1 cellular context compared by ENCODE assay signal in the genomic region with DNA sequence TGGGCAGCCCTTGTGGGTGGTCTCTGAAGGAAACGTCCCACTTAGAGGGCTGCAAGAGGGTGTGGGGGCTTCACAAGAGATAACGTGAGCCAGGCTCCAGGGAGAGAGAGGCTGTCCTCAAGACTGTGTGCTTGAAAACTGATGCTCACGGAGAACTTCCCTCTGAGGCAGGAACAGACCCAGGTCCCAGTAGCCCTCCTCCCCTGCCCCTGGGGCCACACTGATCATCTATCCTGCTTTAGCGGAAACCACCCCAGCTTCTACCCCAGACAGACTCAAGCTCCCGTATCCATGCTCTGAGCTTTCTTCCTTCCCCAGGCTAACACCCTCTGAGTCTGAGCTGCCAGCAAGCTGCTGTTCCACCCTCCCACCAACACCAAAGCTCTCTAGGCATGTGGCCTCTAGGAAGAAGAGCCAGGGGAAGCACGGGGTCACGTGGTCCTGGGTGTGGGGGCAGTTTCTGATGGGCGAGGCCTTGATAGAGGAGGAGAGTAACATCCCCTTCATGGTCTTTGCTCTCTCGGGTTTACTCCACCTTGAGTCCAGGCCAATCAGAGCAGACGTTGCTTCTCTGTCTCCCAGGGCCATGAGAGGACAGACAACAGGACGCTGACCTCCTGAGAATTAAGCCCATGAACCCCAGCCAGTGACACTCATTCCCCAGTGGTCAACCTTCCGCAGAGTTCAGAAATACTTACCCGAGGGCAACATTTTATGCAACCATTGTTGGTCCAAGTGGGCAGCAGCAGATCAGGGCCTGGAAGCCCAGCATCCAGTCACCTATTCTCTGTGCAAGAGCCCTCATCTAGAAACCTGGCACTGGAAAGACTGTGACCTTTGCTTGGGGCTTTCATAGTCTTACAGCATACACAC.
TF ChIP-seq lines count a peak whose summit lies in the region.

No MANE protein-coding gene starts in this region.

TF ChIP-seq in HepG2, 621 proteins besides CTCF, POLR2A, EP300 and RAD21 (continued from another document and continues in another):
- TF ChIP-seq, protein P1, sequence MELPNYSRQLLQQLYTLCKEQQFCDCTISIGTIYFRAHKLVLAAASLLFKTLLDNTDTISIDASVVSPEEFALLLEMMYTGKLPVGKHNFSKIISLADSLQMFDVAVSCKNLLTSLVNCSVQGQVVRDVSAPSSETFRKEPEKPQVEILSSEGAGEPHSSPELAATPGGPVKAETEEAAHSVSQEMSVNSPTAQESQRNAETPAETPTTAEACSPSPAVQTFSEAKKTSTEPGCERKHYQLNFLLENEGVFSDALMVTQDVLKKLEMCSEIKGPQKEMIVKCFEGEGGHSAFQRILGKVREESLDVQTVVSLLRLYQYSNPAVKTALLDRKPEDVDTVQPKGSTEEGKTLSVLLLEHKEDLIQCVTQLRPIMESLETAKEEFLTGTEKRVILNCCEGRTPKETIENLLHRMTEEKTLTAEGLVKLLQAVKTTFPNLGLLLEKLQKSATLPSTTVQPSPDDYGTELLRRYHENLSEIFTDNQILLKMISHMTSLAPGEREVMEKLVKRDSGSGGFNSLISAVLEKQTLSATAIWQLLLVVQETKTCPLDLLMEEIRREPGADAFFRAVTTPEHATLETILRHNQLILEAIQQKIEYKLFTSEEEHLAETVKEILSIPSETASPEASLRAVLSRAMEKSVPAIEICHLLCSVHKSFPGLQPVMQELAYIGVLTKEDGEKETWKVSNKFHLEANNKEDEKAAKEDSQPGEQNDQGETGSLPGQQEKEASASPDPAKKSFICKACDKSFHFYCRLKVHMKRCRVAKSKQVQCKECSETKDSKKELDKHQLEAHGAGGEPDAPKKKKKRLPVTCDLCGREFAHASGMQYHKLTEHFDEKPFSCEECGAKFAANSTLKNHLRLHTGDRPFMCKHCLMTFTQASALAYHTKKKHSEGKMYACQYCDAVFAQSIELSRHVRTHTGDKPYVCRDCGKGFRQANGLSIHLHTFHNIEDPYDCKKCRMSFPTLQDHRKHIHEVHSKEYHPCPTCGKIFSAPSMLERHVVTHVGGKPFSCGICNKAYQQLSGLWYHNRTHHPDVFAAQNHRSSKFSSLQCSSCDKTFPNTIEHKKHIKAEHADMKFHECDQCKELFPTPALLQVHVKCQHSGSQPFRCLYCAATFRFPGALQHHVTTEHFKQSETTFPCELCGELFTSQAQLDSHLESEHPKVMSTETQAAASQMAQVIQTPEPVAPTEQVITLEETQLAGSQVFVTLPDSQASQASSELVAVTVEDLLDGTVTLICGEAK (IDR thresholded peaks at IDR 0.05), result no peak
- TF ChIP-seq, protein P1 (CRISPR knock-in tag; IDR thresholded peaks at IDR 0.05), result no peak
- TF ChIP-seq ZNF569 (CRISPR knock-in tag; IDR thresholded peaks at IDR 0.05; ENCODE audit: borderline replicate concordance) (peak; percentile 88; the same call in 1 of the 2 replicates), POLR2AphosphoS2 (IDR thresholded peaks at IDR 0.05; ENCODE audit: low read depth, low read length) (peak; percentile 85), CEBPB (IDR thresholded peaks at IDR 0.05; ENCODE audit: borderline replicate concordance, low read depth, low read length) (peak; percentile 64), NFYC (CRISPR knock-in tag; IDR thresholded peaks at IDR 0.05) (peak; percentile 91), MTF2 (CRISPR knock-in tag; IDR thresholded peaks at IDR 0.05; ENCODE audit: borderline replicate concordance) (no peak), MZF1 (CRISPR knock-in tag; IDR thresholded peaks at IDR 0.05; ENCODE audit: borderline replicate concordance) (peak; percentile 82; the same call in 1 of the 2 replicates), REL (CRISPR knock-in tag; conservative IDR thresholded peaks at IDR 0.05) (no peak), DR1 (CRISPR knock-in tag; IDR thresholded peaks at IDR 0.05) (peak; percentile 79; the same call in 1 of the 2 replicates), TGIF2 (CRISPR knock-in tag; IDR thresholded peaks at IDR 0.05) (peak; percentile 98), RNF2 (conservative IDR thresholded peaks at IDR 0.05; ENCODE audit: low read depth) (0 out of 2 replicates have a peak, but pooled peaks have one; percentile 55), ZNF274 (CRISPR knock-in tag; IDR thresholded peaks at IDR 0.05) (peak; percentile 99), ZNF557 (CRISPR knock-in tag; IDR thresholded peaks at IDR 0.05) (peak; percentile 99), KLF15 (CRISPR knock-in tag; IDR thresholded peaks at IDR 0.05; ENCODE audit: borderline replicate concordance) (peak; percentile 94), BRCA1 (CRISPR knock-in tag; IDR thresholded peaks at IDR 0.05) (peak; percentile 96), GZF1 (CRISPR knock-in tag; IDR thresholded peaks at IDR 0.05) (peak; percentile 95), ZNF251 (CRISPR knock-in tag; IDR thresholded peaks at IDR 0.05) (peak; percentile 97), MIXL1 (CRISPR knock-in tag; IDR thresholded peaks at IDR 0.05) (peak; percentile 97), ZNF296 (CRISPR knock-in tag; conservative IDR thresholded peaks at IDR 0.05) (no peak), MAFK (conservative IDR thresholded peaks at IDR 0.05 in 1 of 2, IDR thresholded peaks at IDR 0.05 in 1 of 2; ENCODE audit: low read length in 2 of 2) (no peak), ASH2L (IDR thresholded peaks at IDR 0.05; ENCODE audit: insufficient read length, low read depth, low read length) (peak; percentile 74), FOSL1 (CRISPR knock-in tag; IDR thresholded peaks at IDR 0.05; ENCODE audit: borderline replicate concordance) (no peak), JUN (CRISPR knock-in tag; IDR thresholded peaks at IDR 0.05) (peak; percentile 85), ZNF550 (CRISPR knock-in tag; IDR thresholded peaks at IDR 0.05; ENCODE audit: borderline replicate concordance) (peak; percentile 89; the same call in 1 of the 2 replicates), ISX (CRISPR knock-in tag; conservative IDR thresholded peaks at IDR 0.05) (no peak)
- TF ChIP-seq, protein P2, sequence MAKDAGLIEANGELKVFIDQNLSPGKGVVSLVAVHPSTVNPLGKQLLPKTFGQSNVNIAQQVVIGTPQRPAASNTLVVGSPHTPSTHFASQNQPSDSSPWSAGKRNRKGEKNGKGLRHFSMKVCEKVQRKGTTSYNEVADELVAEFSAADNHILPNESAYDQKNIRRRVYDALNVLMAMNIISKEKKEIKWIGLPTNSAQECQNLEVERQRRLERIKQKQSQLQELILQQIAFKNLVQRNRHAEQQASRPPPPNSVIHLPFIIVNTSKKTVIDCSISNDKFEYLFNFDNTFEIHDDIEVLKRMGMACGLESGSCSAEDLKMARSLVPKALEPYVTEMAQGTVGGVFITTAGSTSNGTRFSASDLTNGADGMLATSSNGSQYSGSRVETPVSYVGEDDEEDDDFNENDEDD (CRISPR knock-in tag; IDR thresholded peaks at IDR 0.05; ENCODE audit: borderline replicate concordance), result peak; percentile 98
- TF ChIP-seq, protein P3, sequence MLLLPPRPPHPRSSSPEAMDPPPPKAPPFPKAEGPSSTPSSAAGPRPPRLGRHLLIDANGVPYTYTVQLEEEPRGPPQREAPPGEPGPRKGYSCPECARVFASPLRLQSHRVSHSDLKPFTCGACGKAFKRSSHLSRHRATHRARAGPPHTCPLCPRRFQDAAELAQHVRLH (CRISPR knock-in tag; IDR thresholded peaks at IDR 0.05; ENCODE audit: borderline replicate concordance, low read depth), result peak; percentile 100; the same call in 1 of the 2 replicates
- TF ChIP-seq, protein P4, sequence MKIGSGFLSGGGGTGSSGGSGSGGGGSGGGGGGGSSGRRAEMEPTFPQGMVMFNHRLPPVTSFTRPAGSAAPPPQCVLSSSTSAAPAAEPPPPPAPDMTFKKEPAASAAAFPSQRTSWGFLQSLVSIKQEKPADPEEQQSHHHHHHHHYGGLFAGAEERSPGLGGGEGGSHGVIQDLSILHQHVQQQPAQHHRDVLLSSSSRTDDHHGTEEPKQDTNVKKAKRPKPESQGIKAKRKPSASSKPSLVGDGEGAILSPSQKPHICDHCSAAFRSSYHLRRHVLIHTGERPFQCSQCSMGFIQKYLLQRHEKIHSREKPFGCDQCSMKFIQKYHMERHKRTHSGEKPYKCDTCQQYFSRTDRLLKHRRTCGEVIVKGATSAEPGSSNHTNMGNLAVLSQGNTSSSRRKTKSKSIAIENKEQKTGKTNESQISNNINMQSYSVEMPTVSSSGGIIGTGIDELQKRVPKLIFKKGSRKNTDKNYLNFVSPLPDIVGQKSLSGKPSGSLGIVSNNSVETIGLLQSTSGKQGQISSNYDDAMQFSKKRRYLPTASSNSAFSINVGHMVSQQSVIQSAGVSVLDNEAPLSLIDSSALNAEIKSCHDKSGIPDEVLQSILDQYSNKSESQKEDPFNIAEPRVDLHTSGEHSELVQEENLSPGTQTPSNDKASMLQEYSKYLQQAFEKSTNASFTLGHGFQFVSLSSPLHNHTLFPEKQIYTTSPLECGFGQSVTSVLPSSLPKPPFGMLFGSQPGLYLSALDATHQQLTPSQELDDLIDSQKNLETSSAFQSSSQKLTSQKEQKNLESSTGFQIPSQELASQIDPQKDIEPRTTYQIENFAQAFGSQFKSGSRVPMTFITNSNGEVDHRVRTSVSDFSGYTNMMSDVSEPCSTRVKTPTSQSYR (CRISPR knock-in tag; IDR thresholded peaks at IDR 0.05; ENCODE audit: borderline replicate concordance), result peak; percentile 96
- TF ChIP-seq, protein P5, sequence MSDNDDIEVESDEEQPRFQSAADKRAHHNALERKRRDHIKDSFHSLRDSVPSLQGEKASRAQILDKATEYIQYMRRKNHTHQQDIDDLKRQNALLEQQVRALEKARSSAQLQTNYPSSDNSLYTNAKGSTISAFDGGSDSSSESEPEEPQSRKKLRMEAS (IDR thresholded peaks at IDR 0.05), result no peak
- TF ChIP-seq, protein P6, sequence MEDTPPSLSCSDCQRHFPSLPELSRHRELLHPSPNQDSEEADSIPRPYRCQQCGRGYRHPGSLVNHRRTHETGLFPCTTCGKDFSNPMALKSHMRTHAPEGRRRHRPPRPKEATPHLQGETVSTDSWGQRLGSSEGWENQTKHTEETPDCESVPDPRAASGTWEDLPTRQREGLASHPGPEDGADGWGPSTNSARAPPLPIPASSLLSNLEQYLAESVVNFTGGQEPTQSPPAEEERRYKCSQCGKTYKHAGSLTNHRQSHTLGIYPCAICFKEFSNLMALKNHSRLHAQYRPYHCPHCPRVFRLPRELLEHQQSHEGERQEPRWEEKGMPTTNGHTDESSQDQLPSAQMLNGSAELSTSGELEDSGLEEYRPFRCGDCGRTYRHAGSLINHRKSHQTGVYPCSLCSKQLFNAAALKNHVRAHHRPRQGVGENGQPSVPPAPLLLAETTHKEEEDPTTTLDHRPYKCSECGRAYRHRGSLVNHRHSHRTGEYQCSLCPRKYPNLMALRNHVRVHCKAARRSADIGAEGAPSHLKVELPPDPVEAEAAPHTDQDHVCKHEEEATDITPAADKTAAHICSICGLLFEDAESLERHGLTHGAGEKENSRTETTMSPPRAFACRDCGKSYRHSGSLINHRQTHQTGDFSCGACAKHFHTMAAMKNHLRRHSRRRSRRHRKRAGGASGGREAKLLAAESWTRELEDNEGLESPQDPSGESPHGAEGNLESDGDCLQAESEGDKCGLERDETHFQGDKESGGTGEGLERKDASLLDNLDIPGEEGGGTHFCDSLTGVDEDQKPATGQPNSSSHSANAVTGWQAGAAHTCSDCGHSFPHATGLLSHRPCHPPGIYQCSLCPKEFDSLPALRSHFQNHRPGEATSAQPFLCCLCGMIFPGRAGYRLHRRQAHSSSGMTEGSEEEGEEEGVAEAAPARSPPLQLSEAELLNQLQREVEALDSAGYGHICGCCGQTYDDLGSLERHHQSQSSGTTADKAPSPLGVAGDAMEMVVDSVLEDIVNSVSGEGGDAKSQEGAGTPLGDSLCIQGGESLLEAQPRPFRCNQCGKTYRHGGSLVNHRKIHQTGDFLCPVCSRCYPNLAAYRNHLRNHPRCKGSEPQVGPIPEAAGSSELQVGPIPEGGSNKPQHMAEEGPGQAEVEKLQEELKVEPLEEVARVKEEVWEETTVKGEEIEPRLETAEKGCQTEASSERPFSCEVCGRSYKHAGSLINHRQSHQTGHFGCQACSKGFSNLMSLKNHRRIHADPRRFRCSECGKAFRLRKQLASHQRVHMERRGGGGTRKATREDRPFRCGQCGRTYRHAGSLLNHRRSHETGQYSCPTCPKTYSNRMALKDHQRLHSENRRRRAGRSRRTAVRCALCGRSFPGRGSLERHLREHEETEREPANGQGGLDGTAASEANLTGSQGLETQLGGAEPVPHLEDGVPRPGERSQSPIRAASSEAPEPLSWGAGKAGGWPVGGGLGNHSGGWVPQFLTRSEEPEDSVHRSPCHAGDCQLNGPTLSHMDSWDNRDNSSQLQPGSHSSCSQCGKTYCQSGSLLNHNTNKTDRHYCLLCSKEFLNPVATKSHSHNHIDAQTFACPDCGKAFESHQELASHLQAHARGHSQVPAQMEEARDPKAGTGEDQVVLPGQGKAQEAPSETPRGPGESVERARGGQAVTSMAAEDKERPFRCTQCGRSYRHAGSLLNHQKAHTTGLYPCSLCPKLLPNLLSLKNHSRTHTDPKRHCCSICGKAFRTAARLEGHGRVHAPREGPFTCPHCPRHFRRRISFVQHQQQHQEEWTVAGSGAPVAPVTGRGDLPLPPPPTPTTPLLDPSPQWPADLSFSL (CRISPR knock-in tag; IDR thresholded peaks at IDR 0.05), result no peak
- TF ChIP-seq, protein P7, sequence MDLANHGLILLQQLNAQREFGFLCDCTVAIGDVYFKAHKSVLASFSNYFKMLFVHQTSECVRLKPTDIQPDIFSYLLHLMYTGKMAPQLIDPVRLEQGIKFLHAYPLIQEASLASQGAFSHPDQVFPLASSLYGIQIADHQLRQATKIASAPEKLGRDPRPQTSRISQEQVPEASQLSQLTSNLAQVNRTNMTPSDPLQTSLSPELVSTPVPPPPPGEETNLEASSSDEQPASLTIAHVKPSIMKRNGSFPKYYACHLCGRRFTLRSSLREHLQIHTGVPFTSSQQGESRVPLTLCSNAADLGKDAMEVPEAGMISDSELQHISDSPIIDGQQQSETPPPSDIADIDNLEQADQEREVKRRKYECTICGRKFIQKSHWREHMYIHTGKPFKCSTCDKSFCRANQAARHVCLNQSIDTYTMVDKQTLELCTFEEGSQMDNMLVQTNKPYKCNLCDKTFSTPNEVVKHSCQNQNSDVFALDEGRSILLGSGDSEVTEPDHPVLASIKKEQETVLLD (CRISPR knock-in tag; IDR thresholded peaks at IDR 0.05; ENCODE audit: low read depth), result no peak
